Comparison of ENCODE assay signal across 17 cellular contexts in genomic region chr2:239288237-239288636, GRCh38.
A peak's percentile ranks its signal among the peaks of the same experiment; 100 is the strongest.
DNase-seq lines count a peak whose midpoint lies in the region; ATAC-seq and TF ChIP-seq lines count a peak whose summit lies in the region.
"Had no signal": no experiment of that assay in that cellular context is flagged by ENCODE, and none has a peak within 500 bp of the region (broad histone marks: within the 10 kb centered on the region; RNA-seq: fewer than 3 reads in every experiment).

No MANE protein-coding gene starts in this region.

- no peak for TF ChIP-seq CTCF in fibroblast of lung (conservative IDR thresholded peaks at IDR 0.05 in 1 of 2, IDR thresholded peaks at IDR 0.05 in 1 of 2; ENCODE audit: low read depth in 1 of 2, low read length in 2 of 2)
- TF ChIP-seq CTCF in Calu3 (IDR thresholded peaks at IDR 0.05; ENCODE audit: unreplicated experiment), result no peak

- H3K36me3 ChIP-seq in fibroblast of lung (ENCODE audit: control insufficient read depth, insufficient read depth, low read length) (no peaks in the 10 kb centered on the region), rectal smooth muscle tissue (ENCODE audit: control insufficient read depth, insufficient read depth, low read length) (no peaks in the 10 kb centered on the region)
- H3K36me3 ChIP-seq: tibial artery, WERI-Rb-1 had no signal

- peaks cover 56% of the 10 kb centered on the region for H3K4me1 Mint-ChIP-seq in T-helper 1 cell treated with Interleukin-12 subunit alpha and Interleukin-12 subunit beta and Interleukin-4 antibody, amounts not matched to agents 30 μg/mL and 1 μg/mL, for 36 hours (ENCODE audit: low read depth)
- H3K4me1 Mint-ChIP-seq in T-helper 17 cell (peaks cover 48% of the 10 kb centered on the region), Calu3 (ENCODE audit: low read depth, unreplicated experiment) (peaks cover 15% of the 10 kb centered on the region)

- peaks cover 4% of the 10 kb centered on the region for H3K79me2 ChIP-seq in fibroblast of lung (ENCODE audit: control insufficient read depth, insufficient read depth, low read length)

- peak overlapping the region; percentile 45 for H3K4me2 ChIP-seq in fibroblast of lung (ENCODE audit: extremely low read depth, insufficient read depth, low read length)
- H3K4me2 ChIP-seq: SK-N-SH had no signal

- no peak for ATAC-seq in T-helper 17 cell

- H3K9ac ChIP-seq in fibroblast of lung (ENCODE audit: insufficient read depth, low read length) (no peak overlapping the region), rectal smooth muscle tissue (ENCODE audit: low read length) (no peak overlapping the region)
- H3K9ac ChIP-seq: SK-N-SH had no signal

- no peaks in the 10 kb centered on the region for H3K9me3 ChIP-seq in T-helper 17 cell (ENCODE audit: control insufficient read depth, low read length, poor library complexity, severe bottlenecking)
- no peaks in the 10 kb centered on the region for H3K9me3 ChIP-seq in fibroblast of lung (ENCODE audit: control insufficient read depth, insufficient read depth, low read depth, low read length)
- H3K9me3 ChIP-seq: SK-N-SH, tibial artery had no signal

- DNase-seq in T-helper 1 cell (no peak), T-helper 17 cell (no peak), fibroblast of lung (ENCODE audit: low read depth in 2 of 2) (peak in 1 of 2 donors; percentile 43), NCI-H1092 (lab: John Stamatoyannopoulos, UW) (no peak), EL (no peak), Calu3 (no peak)
- DNase-seq: anterior cingulate cortex, NCI-H146, NCI-H446, WERI-Rb-1 had no signal

- H3K27ac ChIP-seq in fibroblast of lung (ENCODE audit: insufficient read depth, low read length), result peak overlapping the region; percentile 31
- peak overlapping the region; percentile 49 for H3K27ac ChIP-seq in rectal smooth muscle tissue (ENCODE audit: low read depth, low read length)
- H3K27ac ChIP-seq: 22Rv1, C4-2B, tibial artery, WERI-Rb-1 had no signal

- peak overlapping the region; percentile 20 for H3K4me3 Mint-ChIP-seq in T-helper 1 cell treated with Interleukin-12 subunit alpha and Interleukin-12 subunit beta and Interleukin-4 antibody, amounts not matched to agents 30 μg/mL and 1 μg/mL, for 36 hours
- H3K4me3 Mint-ChIP-seq in T-helper 17 cell, result no peak overlapping the region
- H3K4me3 Mint-ChIP-seq in Calu3 (ENCODE audit: low read depth, unreplicated experiment), result no peak overlapping the region

- H3K36me3 Mint-ChIP-seq in T-helper 1 cell treated with Interleukin-12 subunit alpha and Interleukin-12 subunit beta and Interleukin-4 antibody, amounts not matched to agents 30 μg/mL and 1 μg/mL, for 36 hours (ENCODE audit: low read depth), result peaks cover 21% of the 10 kb centered on the region
- H3K36me3 Mint-ChIP-seq in T-helper 17 cell (ENCODE audit: low read depth), result no peaks in the 10 kb centered on the region
- no peaks in the 10 kb centered on the region for H3K36me3 Mint-ChIP-seq in Calu3 (ENCODE audit: insufficient read depth, unreplicated experiment)

- H2AFZ ChIP-seq in fibroblast of lung (ENCODE audit: low read length), result no peak overlapping the region

- no peaks in the 10 kb centered on the region for H3K9me3 Mint-ChIP-seq in T-helper 1 cell treated with Interleukin-12 subunit alpha and Interleukin-12 subunit beta and Interleukin-4 antibody, amounts not matched to agents 30 μg/mL and 1 μg/mL, for 36 hours
- no peaks in the 10 kb centered on the region for H3K9me3 Mint-ChIP-seq in Calu3 (ENCODE audit: low read depth, unreplicated experiment)

- no TSS peak for BruUV-seq in Calu3 (replicated peaks; lab: Mats Ljungman, UMichigan)

- H3K4me1 ChIP-seq in fibroblast of lung (ENCODE audit: control insufficient read depth, extremely low read depth, insufficient read depth, low read length) (peaks cover 5% of the 10 kb centered on the region), rectal smooth muscle tissue (ENCODE audit: control insufficient read depth, insufficient read depth, low read length) (peaks cover 62% of the 10 kb centered on the region)

- CTCF ChIA-PET in Calu3 (lab: Charles Lee), result no interaction called here

- H3K4me3 ChIP-seq in fibroblast of lung (replicated peaks in 1 of 4; ENCODE audit: control extremely low read depth in 1 of 4, insufficient read depth in 1 of 4, low read depth in 3 of 4, low read length in 4 of 4) (no peak overlapping the region), rectal smooth muscle tissue (ENCODE audit: low read length) (no peak overlapping the region)
- H3K4me3 ChIP-seq: dorsolateral prefrontal cortex, tibial artery had no signal

- H3K27ac Mint-ChIP-seq in T-helper 1 cell treated with Interleukin-12 subunit alpha and Interleukin-12 subunit beta and Interleukin-4 antibody, amounts not matched to agents 30 μg/mL and 1 μg/mL, for 36 hours, result peak overlapping the region; percentile 18
- peak overlapping the region; percentile 98 for H3K27ac Mint-ChIP-seq in T-helper 17 cell
- H3K27ac Mint-ChIP-seq in Calu3 (ENCODE audit: unreplicated experiment), result no peak overlapping the region

- intact Hi-C loops in Calu3 (cut with micrococcal nuclease; ENCODE audit: unreplicated experiment), result no loop called here

- no peaks in the 10 kb centered on the region for H4K20me1 ChIP-seq in fibroblast of lung (ENCODE audit: control insufficient read depth, extremely low read depth, insufficient read depth, low read length)

- H3K27me3 ChIP-seq in fibroblast of lung (ENCODE audit: control insufficient read depth, insufficient read depth, low read length) (no peaks in the 10 kb centered on the region), rectal smooth muscle tissue (ENCODE audit: control insufficient read depth, insufficient read depth, low read length) (no peaks in the 10 kb centered on the region)
- H3K27me3 ChIP-seq: dorsolateral prefrontal cortex, tibial artery had no signal

- H3K27me3 Mint-ChIP-seq in T-helper 1 cell treated with Interleukin-12 subunit alpha and Interleukin-12 subunit beta and Interleukin-4 antibody, amounts not matched to agents 30 μg/mL and 1 μg/mL, for 36 hours (ENCODE audit: low read depth), result peaks cover 5% of the 10 kb centered on the region
- H3K27me3 Mint-ChIP-seq in T-helper 17 cell, result no peaks in the 10 kb centered on the region
- no peaks in the 10 kb centered on the region for H3K27me3 Mint-ChIP-seq in Calu3 (ENCODE audit: unreplicated experiment)
